In the genomic region with DNA sequence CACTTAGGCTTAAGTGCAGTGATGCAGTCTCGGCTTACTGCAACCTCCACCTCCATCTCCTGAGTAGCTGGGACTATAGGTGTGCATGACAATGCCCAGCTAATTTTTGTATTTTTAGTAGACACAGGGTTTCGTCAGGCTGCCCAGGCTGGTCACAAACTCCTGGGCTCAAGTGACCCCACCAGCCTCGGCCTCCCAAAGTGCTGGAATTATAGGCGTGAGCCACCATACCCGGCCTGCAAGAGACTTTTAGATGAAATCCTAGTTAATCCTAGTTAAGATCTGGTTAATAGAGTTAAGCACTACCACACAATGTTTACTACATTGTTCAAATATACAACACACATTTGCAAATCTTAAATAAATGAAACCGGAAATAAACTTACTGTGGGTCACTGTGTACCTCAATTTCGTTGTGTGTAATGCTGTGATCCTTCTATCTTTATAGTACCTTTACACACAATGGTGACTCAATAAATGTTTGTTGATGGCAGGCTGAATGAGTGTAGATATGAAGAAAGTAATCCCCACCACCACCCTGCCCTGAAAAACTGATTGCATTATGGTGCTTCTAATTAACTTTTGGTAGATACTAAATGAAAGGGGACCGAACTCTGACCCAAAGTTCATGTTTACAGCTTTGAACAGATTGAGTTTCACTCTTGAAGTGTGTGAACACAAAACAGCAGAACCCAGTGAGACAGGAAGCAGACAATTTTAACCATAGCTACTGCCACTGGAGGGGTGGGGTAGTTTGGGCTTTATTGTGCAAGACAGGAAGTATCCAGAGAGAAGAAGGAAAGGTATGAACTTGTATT, we compare ENCODE assay signal across 9 cellular contexts.
DNase-seq lines count a peak whose midpoint lies in the region; ATAC-seq and TF ChIP-seq lines count a peak whose summit lies in the region.
"Had no signal": no experiment of that assay in that cellular context is flagged by ENCODE, and none has a peak within 500 bp of the region (broad histone marks: within the 10 kb centered on the region; RNA-seq: fewer than 3 reads in every experiment).

No MANE protein-coding gene starts in this region.

- H3K27ac Mint-ChIP-seq in activated naive CD8-positive, alpha-beta T cell treated with anti-CD3 and anti-CD28 coated beads for 36 hours: peak overlapping the region; percentile 90
- no peak overlapping the region for H3K27ac Mint-ChIP-seq in WTC11

- peaks cover 86% of the 10 kb centered on the region for H3K4me1 Mint-ChIP-seq in activated naive CD8-positive, alpha-beta T cell treated with anti-CD3 and anti-CD28 coated beads for 36 hours
- H3K4me1 Mint-ChIP-seq in WTC11: peaks cover 5% of the 10 kb centered on the region; the same call in 1 of the 2 replicates

- H3K4me2 ChIP-seq in BLaER1: peak overlapping the region; percentile 6; the same call in 1 of the 2 replicates

- DNase-seq in NOMO-1 treated with DMSO at 0.1 percent for 48 hours (lab: John Stamatoyannopoulos, UW; ENCODE audit: unreplicated experiment) (peak; percentile 90), left lobe of liver (ENCODE audit: low spot score) (peak; percentile 47), nucleus accumbens (lab: John Stamatoyannopoulos, UW) (no peak), WTC11 (ENCODE audit: low spot score) (no peak)
- DNase-seq in activated naive CD8-positive, alpha-beta T cell treated with anti-CD3 and anti-CD28 coated beads for 36 hours: peak; percentile 56
- DNase-seq: psoas muscle had no signal

- peaks cover 7% of the 10 kb centered on the region for H3K9me3 Mint-ChIP-seq in activated naive CD8-positive, alpha-beta T cell treated with anti-CD3 and anti-CD28 coated beads for 36 hours
- peaks cover 4% of the 10 kb centered on the region; the same call in 1 of the 2 replicates for H3K9me3 Mint-ChIP-seq in WTC11

- H3K9ac ChIP-seq in BLaER1: no peak overlapping the region

- no peaks in the 10 kb centered on the region for H3K27me3 ChIP-seq in BLaER1

- no peaks in the 10 kb centered on the region for H4K20me1 ChIP-seq in BLaER1

- POLR2A ChIA-PET in WTC11 (lab: Charles Lee): no interaction called here

- H3K4me3 Mint-ChIP-seq in activated naive CD8-positive, alpha-beta T cell treated with anti-CD3 and anti-CD28 coated beads for 36 hours: peak overlapping the region; percentile 46
- no peak overlapping the region for H3K4me3 Mint-ChIP-seq in WTC11

- TF ChIP-seq CTCF in WTC11 (IDR thresholded peaks at IDR 0.05): no peak

- peak; percentile 95 for ATAC-seq in GM18907 (IDR thresholded peaks at IDR 0.05; ENCODE audit: unreplicated experiment)
- peak; percentile 91 for ATAC-seq in HG03095 (IDR thresholded peaks at IDR 0.05; ENCODE audit: unreplicated experiment)
- ATAC-seq in left lobe of liver: peak; percentile 81
- ATAC-seq in WTC11: no peak

- H3K4me3 ChIP-seq in BLaER1: no peak overlapping the region
- H3K4me3 ChIP-seq: psoas muscle had no signal

- H3K9me3 ChIP-seq in BLaER1: no peaks in the 10 kb centered on the region
- H3K9me3 ChIP-seq: psoas muscle had no signal

- no peaks in the 10 kb centered on the region for H3K27me3 Mint-ChIP-seq in activated naive CD8-positive, alpha-beta T cell treated with anti-CD3 and anti-CD28 coated beads for 36 hours
- no peaks in the 10 kb centered on the region for H3K27me3 Mint-ChIP-seq in WTC11 (ENCODE audit: low read depth)

- CTCF ChIA-PET in WTC11 (lab: Charles Lee): no interaction called here

- peaks cover 10% of the 10 kb centered on the region for H3K36me3 Mint-ChIP-seq in activated naive CD8-positive, alpha-beta T cell treated with anti-CD3 and anti-CD28 coated beads for 36 hours
- H3K36me3 Mint-ChIP-seq in WTC11: no peaks in the 10 kb centered on the region

- H3K4me1 ChIP-seq in BLaER1: peaks cover 9% of the 10 kb centered on the region; the same call in 1 of the 2 replicates
- H3K4me1 ChIP-seq: psoas muscle had no signal

- H3K27ac ChIP-seq in BLaER1: no peak overlapping the region
- H3K27ac ChIP-seq: psoas muscle had no signal

- no peaks in the 10 kb centered on the region for H3K36me3 ChIP-seq in BLaER1

TF ChIP-seq in WTC11, 78 proteins besides CTCF, POLR2A, EP300 and RAD21 (continues in another document):
- no peak for TF ChIP-seq ZNF423 (CRISPR knock-in tag; IDR thresholded peaks at IDR 0.05)
- TF ChIP-seq SMAD3 (CRISPR knock-in tag; IDR thresholded peaks at IDR 0.05; ENCODE audit: borderline replicate concordance): no peak
- TF ChIP-seq MXD4 (CRISPR knock-in tag; IDR thresholded peaks at IDR 0.05; ENCODE audit: borderline replicate concordance): no peak
- TF ChIP-seq NR3C1 (CRISPR knock-in tag; conservative IDR thresholded peaks at IDR 0.05; ENCODE audit: low read depth): no peak
- TF ChIP-seq FOXP1 (CRISPR knock-in tag; IDR thresholded peaks at IDR 0.05; ENCODE audit: borderline replicate concordance): no peak
- TF ChIP-seq, protein P1, sequence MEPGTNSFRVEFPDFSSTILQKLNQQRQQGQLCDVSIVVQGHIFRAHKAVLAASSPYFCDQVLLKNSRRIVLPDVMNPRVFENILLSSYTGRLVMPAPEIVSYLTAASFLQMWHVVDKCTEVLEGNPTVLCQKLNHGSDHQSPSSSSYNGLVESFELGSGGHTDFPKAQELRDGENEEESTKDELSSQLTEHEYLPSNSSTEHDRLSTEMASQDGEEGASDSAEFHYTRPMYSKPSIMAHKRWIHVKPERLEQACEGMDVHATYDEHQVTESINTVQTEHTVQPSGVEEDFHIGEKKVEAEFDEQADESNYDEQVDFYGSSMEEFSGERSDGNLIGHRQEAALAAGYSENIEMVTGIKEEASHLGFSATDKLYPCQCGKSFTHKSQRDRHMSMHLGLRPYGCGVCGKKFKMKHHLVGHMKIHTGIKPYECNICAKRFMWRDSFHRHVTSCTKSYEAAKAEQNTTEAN (CRISPR knock-in tag; IDR thresholded peaks at IDR 0.05): no peak
- TF ChIP-seq, protein P2, sequence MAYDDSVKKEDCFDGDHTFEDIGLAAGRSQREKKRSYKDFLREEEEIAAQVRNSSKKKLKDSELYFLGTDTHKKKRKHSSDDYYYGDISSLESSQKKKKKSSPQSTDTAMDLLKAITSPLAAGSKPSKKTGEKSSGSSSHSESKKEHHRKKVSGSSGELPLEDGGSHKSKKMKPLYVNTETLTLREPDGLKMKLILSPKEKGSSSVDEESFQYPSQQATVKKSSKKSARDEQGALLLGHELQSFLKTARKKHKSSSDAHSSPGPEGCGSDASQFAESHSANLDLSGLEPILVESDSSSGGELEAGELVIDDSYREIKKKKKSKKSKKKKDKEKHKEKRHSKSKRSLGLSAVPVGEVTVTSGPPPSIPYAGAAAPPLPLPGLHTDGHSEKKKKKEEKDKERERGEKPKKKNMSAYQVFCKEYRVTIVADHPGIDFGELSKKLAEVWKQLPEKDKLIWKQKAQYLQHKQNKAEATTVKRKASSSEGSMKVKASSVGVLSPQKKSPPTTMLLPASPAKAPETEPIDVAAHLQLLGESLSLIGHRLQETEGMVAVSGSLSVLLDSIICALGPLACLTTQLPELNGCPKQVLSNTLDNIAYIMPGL (CRISPR knock-in tag; IDR thresholded peaks at IDR 0.05): no peak
- TF ChIP-seq ETV6 (CRISPR knock-in tag; IDR thresholded peaks at IDR 0.05): no peak
- TF ChIP-seq CBFB (CRISPR knock-in tag; IDR thresholded peaks at IDR 0.05; ENCODE audit: low read depth): no peak
- TF ChIP-seq, protein P3, sequence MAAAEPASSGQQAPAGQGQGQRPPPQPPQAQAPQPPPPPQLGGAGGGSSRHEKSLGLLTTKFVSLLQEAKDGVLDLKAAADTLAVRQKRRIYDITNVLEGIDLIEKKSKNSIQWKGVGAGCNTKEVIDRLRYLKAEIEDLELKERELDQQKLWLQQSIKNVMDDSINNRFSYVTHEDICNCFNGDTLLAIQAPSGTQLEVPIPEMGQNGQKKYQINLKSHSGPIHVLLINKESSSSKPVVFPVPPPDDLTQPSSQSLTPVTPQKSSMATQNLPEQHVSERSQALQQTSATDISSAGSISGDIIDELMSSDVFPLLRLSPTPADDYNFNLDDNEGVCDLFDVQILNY (CRISPR knock-in tag; IDR thresholded peaks at IDR 0.05): no peak
- TF ChIP-seq, protein P4, sequence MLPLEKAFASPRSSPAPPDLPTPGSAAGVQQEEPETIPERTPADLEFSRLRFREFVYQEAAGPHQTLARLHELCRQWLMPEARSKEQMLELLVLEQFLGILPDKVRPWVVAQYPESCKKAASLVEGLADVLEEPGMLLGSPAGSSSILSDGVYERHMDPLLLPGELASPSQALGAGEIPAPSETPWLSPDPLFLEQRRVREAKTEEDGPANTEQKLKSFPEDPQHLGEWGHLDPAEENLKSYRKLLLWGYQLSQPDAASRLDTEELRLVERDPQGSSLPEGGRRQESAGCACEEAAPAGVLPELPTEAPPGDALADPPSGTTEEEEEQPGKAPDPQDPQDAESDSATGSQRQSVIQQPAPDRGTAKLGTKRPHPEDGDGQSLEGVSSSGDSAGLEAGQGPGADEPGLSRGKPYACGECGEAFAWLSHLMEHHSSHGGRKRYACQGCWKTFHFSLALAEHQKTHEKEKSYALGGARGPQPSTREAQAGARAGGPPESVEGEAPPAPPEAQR (CRISPR knock-in tag; IDR thresholded peaks at IDR 0.05): no peak
- TF ChIP-seq ZNF396 (CRISPR knock-in tag; IDR thresholded peaks at IDR 0.05; ENCODE audit: borderline replicate concordance): no peak
- TF ChIP-seq, protein P5, sequence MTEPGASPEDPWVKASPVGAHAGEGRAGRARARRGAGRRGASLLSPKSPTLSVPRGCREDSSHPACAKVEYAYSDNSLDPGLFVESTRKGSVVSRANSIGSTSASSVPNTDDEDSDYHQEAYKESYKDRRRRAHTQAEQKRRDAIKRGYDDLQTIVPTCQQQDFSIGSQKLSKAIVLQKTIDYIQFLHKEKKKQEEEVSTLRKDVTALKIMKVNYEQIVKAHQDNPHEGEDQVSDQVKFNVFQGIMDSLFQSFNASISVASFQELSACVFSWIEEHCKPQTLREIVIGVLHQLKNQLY (CRISPR knock-in tag; IDR thresholded peaks at IDR 0.05): no peak

Comparison
In these comparisons a context has a peak if more than half of its experiments do, and no peak if none do; other contexts are left out.
1. DNase-seq: peak in NOMO-1 treated with DMSO at 0.1 percent for 48 hours (single experiment), activated naive CD8-positive, alpha-beta T cell treated with anti-CD3 and anti-CD28 coated beads for 36 hours (single experiment) and left lobe of liver (single experiment); none in nucleus accumbens (0 of 56) and WTC11 (single experiment).